In the genomic region with DNA sequence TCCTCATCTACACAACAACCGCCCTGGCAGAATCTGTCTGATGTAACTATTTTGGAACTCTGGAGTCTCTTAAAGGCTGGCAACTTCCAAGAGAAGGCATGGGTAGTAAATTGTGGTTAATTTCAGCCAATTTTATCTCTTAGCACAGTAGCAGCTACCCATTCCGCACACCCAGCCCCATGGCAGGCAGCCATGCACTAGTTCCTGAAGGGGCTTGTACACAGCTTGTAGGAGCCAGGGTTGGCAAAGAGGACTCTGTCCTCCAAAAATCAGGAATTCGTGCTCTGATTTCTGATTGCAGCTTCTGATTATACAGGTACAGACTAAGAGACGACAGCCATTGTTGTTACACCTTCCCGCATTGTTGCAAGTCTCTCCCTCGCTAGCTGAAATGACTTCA, we compare ENCODE assay signal across 20 cellular contexts.
"Had no signal": no experiment of that assay in that cellular context is flagged by ENCODE, and none has a peak within 500 bp of the region (broad histone marks: within the 10 kb centered on the region; RNA-seq: fewer than 3 reads in every experiment).

No MANE protein-coding gene starts in this region.

- H2AFZ ChIP-seq: neural progenitor cell had no signal

- H3K27me3 ChIP-seq: neural progenitor cell, pancreas, right lobe of liver, sigmoid colon, stomach, tibial artery, transverse colon, upper lobe of right lung, uterus had no signal

- H3K9ac ChIP-seq: neural progenitor cell had no signal

- H3K36me3 ChIP-seq: neural progenitor cell, pancreas, prostate gland, right lobe of liver, sigmoid colon, stomach, thoracic aorta, tibial artery, transverse colon, upper lobe of right lung, uterus had no signal

- H3K27ac ChIP-seq: neural progenitor cell, pancreas, prostate gland, right lobe of liver, sigmoid colon, stomach, thoracic aorta, tibial artery, transverse colon, upper lobe of right lung, uterus had no signal

- H3K4me2 ChIP-seq: neural progenitor cell had no signal

- FAIRE-seq: pancreas, small intestine had no signal

- H3K4me1 ChIP-seq: neural progenitor cell, pancreas, prostate gland, right lobe of liver, sigmoid colon, stomach, tibial artery, transverse colon, upper lobe of right lung, uterus had no signal

- H3K4me3 ChIP-seq: neural progenitor cell, pancreas, prostate gland, right lobe of liver, sigmoid colon, stomach, thoracic aorta, tibial artery, transverse colon, upper lobe of right lung, uterus had no signal

- H3K9me3 ChIP-seq: pancreas, prostate gland, right lobe of liver, sigmoid colon, upper lobe of right lung, uterus had no signal

- DNase-seq: naive thymus-derived CD4-positive, alpha-beta T cell; natural killer cell; pancreas; right lobe of liver; sigmoid colon; small intestine; stimulated activated CD4-positive, alpha-beta T cell treated with anti-CD3 and anti-CD28 coated beads, Interleukin-15, amount 100 ng/mL, for 24 hours; stimulated activated CD4-positive, alpha-beta T cell treated with anti-CD3 and anti-CD28 coated beads, Interleukin-2, amount 100 ng/mL, for 24 hours; stimulated activated CD4-positive, alpha-beta T cell treated with anti-CD3 and anti-CD28 coated beads, Interleukin-2, amount 100 ng/mL, for 48 hours; stimulated activated CD4-positive, alpha-beta T cell treated with anti-CD3 and anti-CD28 coated beads, Interleukin-4, amount 100 ng/mL, for 24 hours; stimulated activated naive B cell treated with anti-CD40 and anti-IgM and Interleukin-4, amounts not matched to agents 10 μg/mL and 1 μg/mL and 100 μg/mL, for 72 hours; stimulated activated naive CD4-positive, alpha-beta T cell treated with Interleukin-2 at 50 U/mL for 16 hours; stomach; tibial artery; transverse colon; upper lobe of right lung; uterus had no signal
